Comparison of ENCODE assay signal across 10 cellular contexts in the genomic region with DNA sequence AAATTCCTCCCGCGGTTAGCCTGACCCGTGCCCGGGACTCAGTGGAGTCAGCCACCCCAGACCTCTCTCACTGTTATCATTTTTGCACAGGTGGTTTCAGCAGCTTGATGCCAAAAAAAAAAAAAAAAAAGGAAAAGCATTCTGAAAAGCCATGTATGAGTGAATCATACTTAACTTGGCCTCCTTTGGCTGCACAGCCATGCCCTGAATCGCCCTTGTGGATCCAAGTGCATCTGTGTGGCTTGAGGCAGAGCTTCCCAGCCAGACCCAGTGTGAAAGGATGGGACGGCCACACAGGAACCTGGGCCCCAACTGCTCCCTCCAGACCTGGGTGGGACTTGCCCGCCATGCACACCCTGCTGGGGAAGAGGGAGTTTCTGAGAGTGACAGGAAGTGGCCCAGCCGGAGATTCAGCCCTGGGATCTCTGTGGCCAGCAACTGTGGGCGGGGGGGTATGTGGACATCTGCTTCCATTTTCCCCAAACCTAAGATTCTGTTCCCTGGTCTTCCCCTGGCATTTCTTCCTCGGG. TPM values are rescaled to one million over a fixed set of nuclear protein-coding genes. Genes with fewer than 3 reads are reported as not detected.
DNase-seq lines count a peak whose midpoint lies in the region; ATAC-seq and TF ChIP-seq lines count a peak whose summit lies in the region.
"Had no signal": no experiment of that assay in that cellular context is flagged by ENCODE, and none has a peak within 500 bp of the region (broad histone marks: within the 10 kb centered on the region; RNA-seq: fewer than 3 reads in every experiment).

No MANE protein-coding gene starts in this region.

- CTCF ChIA-PET in RWPE1 (lab: Yijun Ruan, JAX): no interaction called here

- H3K4me3 ChIP-seq in fibroblast of mammary gland (ENCODE audit: control insufficient read depth, low read depth, low read length): no peak overlapping the region

- DNase-seq in NCI-H2227 treated with DMSO at 0.1 percent for 48 hours (lab: John Stamatoyannopoulos, UW) (peak; percentile 3), NCI-H2227 (lab: John Stamatoyannopoulos, UW; ENCODE audit: unreplicated experiment) (no peak), RWPE1 (ENCODE audit: low spot score) (no peak), fibroblast of mammary gland (ENCODE audit: low read depth) (peak; percentile 72), left lobe of liver (ENCODE audit: low spot score) (no peak)
- DNase-seq in stimulated activated naive B cell treated with anti-CD40 and anti-IgM and Interleukin-4, amounts not matched to agents 10 μg/mL and 1 μg/mL and 100 μg/mL, for 72 hours: no peak
- DNase-seq: NCI-H1417; stimulated activated CD4-positive, alpha-beta T cell treated with anti-CD3 and anti-CD28 coated beads, Interleukin-15, amount 100 ng/mL, for 24 hours had no signal

- H3K4me1 Mint-ChIP-seq in stimulated activated naive B cell treated with anti-CD40 and anti-IgM and Interleukin-4, amounts not matched to agents 10 μg/mL and 1 μg/mL and 100 μg/mL, for 72 hours: peaks cover 24 to 40% of the 10 kb centered on the region in 2 donors

- H3K27ac Mint-ChIP-seq in stimulated activated naive B cell treated with anti-CD40 and anti-IgM and Interleukin-4, amounts not matched to agents 10 μg/mL and 1 μg/mL and 100 μg/mL, for 72 hours: peak overlapping the region; percentile 65

- no peak for ATAC-seq in stimulated activated naive B cell treated with anti-CD40 and anti-IgM and Interleukin-4, amounts not matched to agents 10 μg/mL and 1 μg/mL and 100 μg/mL, for 72 hours (replicated peaks)
- ATAC-seq in left lobe of liver (no peak), GM18861 (IDR thresholded peaks at IDR 0.05; ENCODE audit: unreplicated experiment) (no peak), GM21576 (IDR thresholded peaks at IDR 0.05; ENCODE audit: unreplicated experiment) (no peak)

- TF ChIP-seq CTCF in RWPE1 (conservative IDR thresholded peaks at IDR 0.05; ENCODE audit: low read depth) (no peak), fibroblast of mammary gland (conservative IDR thresholded peaks at IDR 0.05; ENCODE audit: control insufficient read depth, insufficient read depth, low read depth, low read length) (no peak)

- no peak overlapping the region for H3K4me3 Mint-ChIP-seq in stimulated activated naive B cell treated with anti-CD40 and anti-IgM and Interleukin-4, amounts not matched to agents 10 μg/mL and 1 μg/mL and 100 μg/mL, for 72 hours

- no peaks in the 10 kb centered on the region for H3K27me3 Mint-ChIP-seq in stimulated activated naive B cell treated with anti-CD40 and anti-IgM and Interleukin-4, amounts not matched to agents 10 μg/mL and 1 μg/mL and 100 μg/mL, for 72 hours

- peaks cover 0 to 1% of the 10 kb centered on the region in 2 donors for H3K9me3 Mint-ChIP-seq in stimulated activated naive B cell treated with anti-CD40 and anti-IgM and Interleukin-4, amounts not matched to agents 10 μg/mL and 1 μg/mL and 100 μg/mL, for 72 hours

- POLR2A ChIA-PET in RWPE1 (lab: Yijun Ruan, JAX; ENCODE audit: low non-redundant PET): no interaction called here

- H3K27ac ChIP-seq in RWPE1: peak overlapping the region; percentile 71

- H3K36me3 Mint-ChIP-seq in stimulated activated naive B cell treated with anti-CD40 and anti-IgM and Interleukin-4, amounts not matched to agents 10 μg/mL and 1 μg/mL and 100 μg/mL, for 72 hours: peaks cover 18 to 20% of the 10 kb centered on the region in 2 donors

RNA-seq across cellular contexts. Expression of a gene that starts 8.6 kb away (rescaled TPM):
- total RNA-seq in left lobe of liver: 6.0 TPM

RNA-seq across cellular contexts. Expression of a gene that starts 9.3 kb away (rescaled TPM):
- total RNA-seq in left lobe of liver: 46.9 TPM

RNA-seq across cellular contexts. Expression of a gene that starts 29.0 kb away (rescaled TPM):
- 2.1 TPM for total RNA-seq in left lobe of liver

RNA-seq across cellular contexts. Expression of a gene that starts 29.2 kb away (rescaled TPM):
- total RNA-seq in left lobe of liver: 13.2 TPM

Comparison
In these comparisons a context has a peak if more than half of its experiments do, and no peak if none do; other contexts are left out.
1. DNase-seq: peak in NCI-H2227 treated with DMSO at 0.1 percent for 48 hours (single experiment) and fibroblast of mammary gland (single experiment); none in NCI-H2227 (single experiment), RWPE1 (single experiment), stimulated activated naive B cell treated with anti-CD40 and anti-IgM and Interleukin-4, amounts not matched to agents 10 μg/mL and 1 μg/mL and 100 μg/mL, for 72 hours (single experiment) and left lobe of liver (single experiment).